ENCODE assay signal across 8 cellular contexts in genomic region chr7:155001756-155002410, GRCh38. TPM values are rescaled to one million over a fixed set of nuclear protein-coding genes. Genes with fewer than 3 reads are reported as not detected.
A peak's percentile ranks its signal among the peaks of the same experiment; 100 is the strongest.
DNase-seq lines count a peak whose midpoint lies in the region; ATAC-seq and TF ChIP-seq lines count a peak whose summit lies in the region.

No MANE protein-coding gene starts in this region.

- DNase-seq in NCI-H1092 treated with DMSO at 0.1 percent for 48 hours (lab: John Stamatoyannopoulos, UW) (peak; percentile 43), NCI-H1092 (lab: John Stamatoyannopoulos, UW) (no peak), LHCN-M2 (ENCODE audit: low read depth) (peak; percentile 40), breast epithelium (ENCODE audit: low spot score in 2 of 2) (no peak), NCI-H345 (lab: John Stamatoyannopoulos, UW) (no peak), GF-D8 (lab: John Stamatoyannopoulos, UW) (no peak)

- H3K27ac ChIP-seq in breast epithelium (peak overlapping the region; percentile 54 to 95), mesodermal cell (ENCODE audit: low read depth, low read length, severe bottlenecking) (no peak overlapping the region)

- H3K9me3 ChIP-seq in breast epithelium (no peaks in the 10 kb centered on the region), mesodermal cell (ENCODE audit: control insufficient read depth, low read length) (no peaks in the 10 kb centered on the region)

- no peak for TF ChIP-seq POLR2A in breast epithelium (IDR thresholded peaks at IDR 0.05)

- H3K36me3 ChIP-seq in breast epithelium (no peaks in the 10 kb centered on the region), mesodermal cell (ENCODE audit: control insufficient read depth, insufficient read depth, low read length) (peaks cover 29% of the 10 kb centered on the region)

- intact Hi-C loops in breast epithelium (cut with DNase I; ENCODE audit: low total_unique reads) = no loop called here

- H3K4me1 ChIP-seq in breast epithelium (peaks cover 0 to 7% of the 10 kb centered on the region in 2 donors), mesodermal cell (ENCODE audit: control insufficient read depth, insufficient read depth, low read length, poor library complexity, severe bottlenecking) (no peaks in the 10 kb centered on the region)

- no peak for TF ChIP-seq CTCF in breast epithelium (IDR thresholded peaks at IDR 0.05)

- H3K27me3 ChIP-seq in breast epithelium = no peaks in the 10 kb centered on the region

- peak; percentile 8 for ATAC-seq in GM21825 (IDR thresholded peaks at IDR 0.05; ENCODE audit: unreplicated experiment)

- H3K4me3 ChIP-seq in breast epithelium = peak overlapping the region; percentile 92 to 96 (median 94)
- peak overlapping the region; percentile 72 for H3K4me3 ChIP-seq in mesodermal cell (ENCODE audit: extremely low read depth, insufficient read depth, low read length, poor library complexity, severe bottlenecking)

- WGBS in mesodermal cell (ENCODE audit: insufficient coverage in 2 of 2), 2 experiments = 9 to 18% methylated on average over 19 to 20 of the region's 24 CpGs

RNA-seq across cellular contexts. Expression of gene PAXIP1, which starts 1.0 kb away (rescaled TPM):
- total RNA-seq in LHCN-M2 (2014; rRNA removed) (18.5 and 21.4 TPM in 2 replicates), breast epithelium (10 to 100 TPM; 10.2 to 25.3 (median 14.1) TPM)
- polyA plus RNA-seq in LHCN-M2 (2012) = 5.1 TPM
- polyA plus RNA-seq in mesodermal cell (2013, experiment 1 of 2) = 16.1 TPM
- polyA plus RNA-seq in mesodermal cell (2013, experiment 2 of 2) = 16.9 TPM

Comparison
In these comparisons a context has a peak if more than half of its experiments do, and no peak if none do; other contexts are left out.
1. DNase-seq: peak in NCI-H1092 treated with DMSO at 0.1 percent for 48 hours (single experiment) and LHCN-M2 (single experiment); none in NCI-H1092 (single experiment), breast epithelium (0 of 2), NCI-H345 (single experiment) and GF-D8 (single experiment).